Comparison of ENCODE assay signal across 8 cellular contexts in the genomic region with DNA sequence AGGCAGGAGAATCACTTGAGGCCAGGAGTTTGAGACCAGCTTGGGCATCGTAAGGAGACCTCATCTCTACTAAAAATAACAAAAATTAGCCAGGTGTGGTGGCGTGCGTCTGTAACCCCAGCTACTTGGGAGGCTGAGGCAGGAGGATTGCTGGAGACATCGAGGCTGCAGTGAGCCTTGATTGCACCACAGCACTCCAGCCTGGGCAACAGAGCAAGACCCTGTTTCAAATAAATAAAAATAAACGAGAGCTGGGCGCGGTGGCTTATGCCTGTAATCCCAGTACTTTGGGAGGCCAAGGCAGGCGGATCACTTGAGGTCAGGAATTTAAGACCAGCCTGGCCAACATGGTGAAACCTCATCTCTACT. TPM values are rescaled to one million over a fixed set of nuclear protein-coding genes. Genes with fewer than 3 reads are reported as not detected.
A peak's percentile ranks its signal among the peaks of the same experiment; 100 is the strongest.
DNase-seq lines count a peak whose midpoint lies in the region; ATAC-seq, FAIRE-seq and TF ChIP-seq lines count a peak whose summit lies in the region.
"Not testable (repeated sequence)": the region's sequence is repeated elsewhere in the genome, so short reads cannot be mapped to it uniquely, and the experiment has no call there.

No MANE protein-coding gene starts in this region.

- H3K4me1 ChIP-seq in Caco-2, result peaks cover 26% of the 10 kb centered on the region
- peaks cover 14 to 41% of the 10 kb centered on the region in 2 experiments; a peak in 4 of 5 replicates for H3K4me1 ChIP-seq in K562 (replicated peaks in 1 of 2; ENCODE audit: control insufficient read depth in 2 of 2, insufficient read depth in 2 of 2, low read length in 2 of 2)
- peaks cover 33 to 63% (median 35%) of the 10 kb centered on the region in 3 donors for H3K4me1 ChIP-seq in esophagus squamous epithelium
- peaks cover 16% of the 10 kb centered on the region for H3K4me1 ChIP-seq in prostate gland (replicated peaks)
- peaks cover 0 to 46% (median 21%) of the 10 kb centered on the region in 4 donors for H3K4me1 ChIP-seq in tibial nerve

- in situ Hi-C loops in K562 (cut with MboI), result not testable (repeated sequence)

- H3K9me1 ChIP-seq in K562 (ENCODE audit: control insufficient read depth, insufficient read depth, low read length), result not testable (repeated sequence)

- H3K4me3 ChIP-seq in Caco-2 (ENCODE audit: low read depth, low read length) (peak overlapping the region; percentile 88), NB4 (ENCODE audit: low read depth, low read length) (peak overlapping the region; percentile 44), K562 (peak overlapping the region; percentile 40), esophagus squamous epithelium (peak overlapping the region in 3 of 4 donors; percentile 80 to 88 (median 84)), tibial nerve (peak overlapping the region; percentile 57 to 84 (median 82))
- H3K4me3 ChIP-seq in prostate gland, result not testable (repeated sequence)

- H3K4me1 Mint-ChIP-seq in Caco-2 (ENCODE audit: low read depth, unreplicated experiment), result peaks cover 12% of the 10 kb centered on the region
- peaks cover 25% of the 10 kb centered on the region for H3K4me1 Mint-ChIP-seq in activated CD4-positive, alpha-beta memory T cell treated with anti-CD3 and anti-CD28 coated beads for 36 hours (ENCODE audit: low read depth)
- peaks cover 14% of the 10 kb centered on the region for H3K4me1 Mint-ChIP-seq in mesothelial cell of epicardium

- not testable (repeated sequence) for H3K27ac Mint-ChIP-seq in Caco-2 (ENCODE audit: unreplicated experiment); activated CD4-positive, alpha-beta memory T cell treated with anti-CD3 and anti-CD28 coated beads for 36 hours; mesothelial cell of epicardium

- H4K20me1 ChIP-seq in K562 (replicated peaks; ENCODE audit: control insufficient read depth, insufficient read depth, low read length), result not testable (repeated sequence)

- H3K79me2 ChIP-seq in K562 (ENCODE audit: control insufficient read depth, insufficient read depth, low read length), result not testable (repeated sequence)

- not testable (repeated sequence) for H3K27me3 ChIP-seq in Caco-2 (replicated peaks; ENCODE audit: control insufficient read depth, insufficient read depth, low read length); K562 (ENCODE audit: control insufficient read depth in 2 of 2, insufficient read depth in 2 of 2, low read length in 2 of 2); esophagus squamous epithelium; prostate gland (replicated peaks; ENCODE audit: insufficient read depth); tibial nerve

- not testable (repeated sequence) for H3K9me3 ChIP-seq in Caco-2; K562 (replicated peaks; ENCODE audit: control insufficient read depth, insufficient read depth, low read depth, low read length); esophagus squamous epithelium; prostate gland; tibial nerve

- H3K9me3 Mint-ChIP-seq in Caco-2 (ENCODE audit: unreplicated experiment); activated CD4-positive, alpha-beta memory T cell treated with anti-CD3 and anti-CD28 coated beads for 36 hours; mesothelial cell of epicardium: not testable (repeated sequence)

- H3K4me2 ChIP-seq in K562 (ENCODE audit: insufficient read depth, low read length), result peak overlapping the region; percentile 88

- ATAC-seq in K562, result not testable (repeated sequence)

- intact Hi-C loops in Caco-2 (cut with micrococcal nuclease; ENCODE audit: unreplicated experiment); activated CD4-positive, alpha-beta memory T cell treated with anti-CD3 and anti-CD28 coated beads for 36 hours (cut with micrococcal nuclease); K562 (cut with micrococcal nuclease); esophagus squamous epithelium (cut with DNase I); prostate gland (cut with DNase I): not testable (repeated sequence)

- peak overlapping the region; percentile 85 for H2AFZ ChIP-seq in K562 (ENCODE audit: low read depth, low read length)

- TF ChIP-seq CTCF in Caco-2 (IDR thresholded peaks at IDR 0.05; ENCODE audit: insufficient read depth in 1 of 2, low read depth in 1 of 2, low read length in 1 of 2, severe bottlenecking in 1 of 2, unreplicated experiment in 1 of 2); NB4 (IDR thresholded peaks at IDR 0.05; ENCODE audit: low read depth, low read length); K562 (IDR thresholded peaks at IDR 0.05 in 2 of 3, conservative IDR thresholded peaks at IDR 0.05 in 1 of 3; ENCODE audit: insufficient read depth in 2 of 3, low read depth in 1 of 3, low read length in 3 of 3); esophagus squamous epithelium (IDR thresholded peaks at IDR 0.05); mesothelial cell of epicardium (IDR thresholded peaks at IDR 0.05; ENCODE audit: unreplicated experiment); prostate gland (IDR thresholded peaks at IDR 0.05); tibial nerve (IDR thresholded peaks at IDR 0.05): not testable (repeated sequence)

- CTCF ChIA-PET in Caco-2 (lab: Charles Lee), result interaction anchor here (0.6 to 2.3 kb wide), 4 partner anchors 35 to 50 kb away, joined by 3 to 12 read pairs (median 7); a partner anchor contains a TSS
- CTCF ChIA-PET in activated CD4-positive, alpha-beta memory T cell treated with anti-CD3 and anti-CD28 coated beads for 36 hours (lab: Charles Lee), result interaction anchor here (1.8 kb wide), 1 partner anchor 43 kb away, joined by 5 read pairs; no protein-coding TSS in a partner anchor
- CTCF ChIA-PET in K562 (lab: Yijun Ruan, JAX; ENCODE audit: low intra/inter-chr PET ratio), result not testable (repeated sequence)

- POLR2A ChIA-PET in Caco-2 (lab: Charles Lee) (interaction anchor here (0.8 to 1.0 kb wide), 2 partner anchors 18 to 35 kb away, joined by 3 to 6 read pairs; a partner anchor contains a TSS), K562 (lab: Yijun Ruan, JAX) (interaction anchor here (0.6 to 1.1 kb wide), 2 partner anchors 34 to 213 kb away, joined by 3 read pairs; a partner anchor contains a TSS)
- POLR2A ChIA-PET in activated CD4-positive, alpha-beta memory T cell treated with anti-CD3 and anti-CD28 coated beads for 36 hours (lab: Charles Lee), result interaction anchor here (0.6 to 2.0 kb wide), 2 partner anchors 35 to 43 kb away, joined by 4 to 8 read pairs; a partner anchor contains a TSS

- H3K27me3 Mint-ChIP-seq in Caco-2 (ENCODE audit: insufficient read depth, unreplicated experiment); activated CD4-positive, alpha-beta memory T cell treated with anti-CD3 and anti-CD28 coated beads for 36 hours; mesothelial cell of epicardium (ENCODE audit: low read depth): not testable (repeated sequence)

- 66% methylated on average over 8 of the region's 8 CpGs for WGBS in K562 (ENCODE audit: insufficient coverage, low coverage, missing lambda C conversion rate)
- 75 to 82% methylated on average over 7 to 8 of the region's 8 CpGs for WGBS in esophagus squamous epithelium, 2 donors
- WGBS in prostate gland, result 91% methylated on average over 8 of the region's 8 CpGs
- 86 to 89% methylated on average over 8 of the region's 8 CpGs for WGBS in tibial nerve, 2 donors

- not testable (repeated sequence) for H3K36me3 Mint-ChIP-seq in Caco-2 (ENCODE audit: insufficient read depth, unreplicated experiment)
- H3K36me3 Mint-ChIP-seq in activated CD4-positive, alpha-beta memory T cell treated with anti-CD3 and anti-CD28 coated beads for 36 hours, result peaks cover 16% of the 10 kb centered on the region
- H3K36me3 Mint-ChIP-seq in mesothelial cell of epicardium, result peaks cover 22% of the 10 kb centered on the region

- not testable (repeated sequence) for H3K27ac ChIP-seq in K562 (ENCODE audit: extremely low read depth, low read depth, low read length)
- peak overlapping the region in 3 of 4 donors; percentile 91 to 94 (median 92) for H3K27ac ChIP-seq in esophagus squamous epithelium
- peak overlapping the region; percentile 87 to 90 for H3K27ac ChIP-seq in prostate gland
- H3K27ac ChIP-seq in tibial nerve, result peak overlapping the region in 3 of 4 donors; percentile 86 to 92 (median 90)

- H3K4me3 Mint-ChIP-seq in Caco-2 (ENCODE audit: unreplicated experiment), result peak overlapping the region; percentile 77
- peak overlapping the region; percentile 81 for H3K4me3 Mint-ChIP-seq in activated CD4-positive, alpha-beta memory T cell treated with anti-CD3 and anti-CD28 coated beads for 36 hours
- H3K4me3 Mint-ChIP-seq in mesothelial cell of epicardium, result peak overlapping the region; percentile 87

- not testable (repeated sequence) for H3K36me3 ChIP-seq in Caco-2 (ENCODE audit: control insufficient read depth, insufficient read depth, low read length); K562 (ENCODE audit: control insufficient read depth, insufficient read depth, low read length)
- H3K36me3 ChIP-seq in esophagus squamous epithelium, result peaks cover 20 to 46% (median 22%) of the 10 kb centered on the region in 3 donors
- peaks cover 0 to 13% of the 10 kb centered on the region in 2 donors for H3K36me3 ChIP-seq in prostate gland
- peaks cover 0 to 41% (median 1%) of the 10 kb centered on the region in 3 donors for H3K36me3 ChIP-seq in tibial nerve

- peak overlapping the region in 1 of 2 experiments; percentile 50; a peak in 1 of 4 replicates for H3K9ac ChIP-seq in K562 (ENCODE audit: insufficient read depth in 1 of 2, low read depth in 2 of 2, low read length in 2 of 2)

- not testable (repeated sequence) for DNase-seq in Caco-2; NB4 (ENCODE audit: low read depth); activated CD4-positive, alpha-beta memory T cell treated with anti-CD3 and anti-CD28 coated beads for 36 hours; K562 (ENCODE audit: extremely low read depth in 1 of 4, low spot score in 3 of 4); esophagus squamous epithelium (lab: John Stamatoyannopoulos, UW); mesothelial cell of epicardium (ENCODE audit: low spot score in 2 of 2, unreplicated experiment in 2 of 2); prostate gland (ENCODE audit: low spot score); tibial nerve (ENCODE audit: low spot score in 2 of 2)

- not testable (repeated sequence) for TF ChIP-seq POLR2A in NB4 (IDR thresholded peaks at IDR 0.05; ENCODE audit: extremely low read depth, insufficient read length); K562 (conservative IDR thresholded peaks at IDR 0.05); esophagus squamous epithelium (IDR thresholded peaks at IDR 0.05); prostate gland (IDR thresholded peaks at IDR 0.05); tibial nerve (IDR thresholded peaks at IDR 0.05)

- TF ChIP-seq EP300 in K562 (IDR thresholded peaks at IDR 0.05; ENCODE audit: low read length); tibial nerve (IDR thresholded peaks at IDR 0.05): not testable (repeated sequence)

- FAIRE-seq in K562 (lab: Jason Lieb, UNC), result not testable (repeated sequence)

- not testable (repeated sequence) for TF ChIP-seq RAD21 in K562 (CRISPR knock-in tag; conservative IDR thresholded peaks at IDR 0.05 in 1 of 2, IDR thresholded peaks at IDR 0.05 in 1 of 2)

- not testable (repeated sequence) for BruUV-seq in Caco-2 (replicated peaks; lab: Mats Ljungman, UMichigan); K562 (replicated peaks; lab: Mats Ljungman, UMichigan)

RNA-seq across cellular contexts. Expression of a gene that starts 0.6 kb away (rescaled TPM):
- total RNA-seq in Caco-2 (2022), result 28.0 and 35.2 TPM in 2 replicates
- 10 to 100 TPM; 12.5 to 14.4 TPM for total RNA-seq in activated CD4-positive, alpha-beta memory T cell treated with anti-CD3 and anti-CD28 coated beads for 36 hours
- total RNA-seq in K562 (2011; cell fraction: chromatin; rRNA removed; ENCODE audit: low replicate concordance), result 3.0 and 8.8 TPM in 2 replicates
- 2.5 and 3.2 TPM in 2 replicates for total RNA-seq in K562 (2011; cell fraction: nucleolus; rRNA removed)
- 2.6 TPM in 2 replicates for total RNA-seq in K562 (2011; cell fraction: nucleoplasm; rRNA removed)
- 1.2 and 1.6 TPM in 2 replicates for total RNA-seq in K562 (2014; rRNA removed)
- total RNA-seq in K562 (2014; rRNA removed; fragmentation: Illumina TruSeq; extraction: Trizol), result 1.3 and 1.4 TPM in 2 replicates
- total RNA-seq in K562 (2015; rRNA removed; fragmentation: Illumina TruSeq; extraction: Trizol), result 1.8 and 1.9 TPM in 2 replicates
- 3.3 and 4.5 TPM in 2 replicates for total RNA-seq in K562 (2021)
- polyA plus RNA-seq in K562 (2011; rRNA removed), result 3.0 and 3.8 TPM in 2 replicates
- polyA plus RNA-seq in K562 (2011; cell fraction: cytosol; rRNA removed), result 2.6 and 3.9 TPM in 2 replicates
- 1.3 and 1.7 TPM in 2 replicates for polyA plus RNA-seq in K562 (2011; cell fraction: nucleus; rRNA removed)
- polyA plus RNA-seq in K562 (2012), result 1.1 and 2.3 TPM in 2 replicates
- polyA plus RNA-seq in K562 (2014; fragmentation: Illumina TruSeq; extraction: Trizol), result 0.89 and 1.4 TPM in 2 replicates
- 1 to 10 TPM in 1 of 2 experiments, under 1 TPM in 1; 0.34 to 1.1 TPM for polyA plus RNA-seq in K562 (2014; fragmentation: Nextera tagmentation; extraction: Ambion mirVana)
- 1.5 and 1.9 TPM in 2 replicates for polyA plus RNA-seq in K562 (2014; rRNA removed)
- 7.1 and 8.6 TPM in 2 replicates for polyA minus RNA-seq in K562 (2011; rRNA and poly(A)+ RNA removed)
- 2.7 and 4.4 TPM in 2 replicates for polyA minus RNA-seq in K562 (2011; cell fraction: cytosol; rRNA and poly(A)+ RNA removed)
- polyA minus RNA-seq in K562 (2011; cell fraction: nucleus; rRNA and poly(A)+ RNA removed), result 1.2 and 1.6 TPM in 2 replicates
- 10 to 100 TPM; 55.9 to 90.4 (median 73.8) TPM for total RNA-seq in esophagus squamous epithelium
- total RNA-seq in mesothelial cell of epicardium, result 26.3 to 28.4 TPM (median 27.3 TPM) in 3 replicates
- total RNA-seq in prostate gland, result 10 to 100 TPM; 33.9 to 81.2 TPM
- total RNA-seq in tibial nerve, result 10 to 100 TPM; 12.9 to 20.8 (median 17.9) TPM

RNA-seq across cellular contexts. Expression of a gene that starts 6.0 kb away (rescaled TPM):
- total RNA-seq in Caco-2 (2022) (68.3 and 76.1 TPM in 2 replicates), K562 (2014; rRNA removed) (63.3 and 68.9 TPM in 2 replicates), K562 (2014; rRNA removed; fragmentation: Illumina TruSeq; extraction: Trizol) (21.2 and 26.1 TPM in 2 replicates), K562 (2015; rRNA removed; fragmentation: Illumina TruSeq; extraction: Trizol) (32.0 and 33.7 TPM in 2 replicates), K562 (2021) (44.1 and 45.6 TPM in 2 replicates), esophagus squamous epithelium (100 to 1,000 TPM in 2 of 4 donors, 10 to 100 TPM in 2; 80.1 to 173 (median 129) TPM), mesothelial cell of epicardium (56.8 to 61.4 TPM (median 57.2 TPM) in 3 replicates), prostate gland (100 to 1,000 TPM; 219 to 541 TPM), tibial nerve (100 to 1,000 TPM; 145 to 238 (median 189) TPM)
- total RNA-seq in activated CD4-positive, alpha-beta memory T cell treated with anti-CD3 and anti-CD28 coated beads for 36 hours, result 10 to 100 TPM; 31.1 to 33.2 TPM
- 24.9 and 71.9 TPM in 2 replicates for total RNA-seq in K562 (2011; cell fraction: chromatin; rRNA removed; ENCODE audit: low replicate concordance)
- 125 and 126 TPM in 2 replicates for total RNA-seq in K562 (2011; cell fraction: nucleolus; rRNA removed)
- total RNA-seq in K562 (2011; cell fraction: nucleoplasm; rRNA removed), result 67.8 and 77.4 TPM in 2 replicates
- polyA plus RNA-seq in K562 (2011; rRNA removed) (57.7 and 68.8 TPM in 2 replicates), K562 (2014; fragmentation: Illumina TruSeq; extraction: Trizol) (72.6 and 73.2 TPM in 2 replicates), K562 (2014; fragmentation: Nextera tagmentation; extraction: Ambion mirVana) (10 to 100 TPM; 21.3 to 27.3 TPM), K562 (2014; rRNA removed) (81.5 and 83.8 TPM in 2 replicates)
- 179 and 221 TPM in 2 replicates for polyA plus RNA-seq in K562 (2011; cell fraction: cytosol; rRNA removed)
- 92.4 and 97.3 TPM in 2 replicates for polyA plus RNA-seq in K562 (2011; cell fraction: nucleus; rRNA removed)
- 57.1 and 57.4 TPM in 2 replicates for polyA plus RNA-seq in K562 (2012)
- polyA minus RNA-seq in K562 (2011; rRNA and poly(A)+ RNA removed), result 30.4 and 35.1 TPM in 2 replicates
- polyA minus RNA-seq in K562 (2011; cell fraction: cytosol; rRNA and poly(A)+ RNA removed), result 26.4 and 28.5 TPM in 2 replicates
- 4.7 and 11.6 TPM in 2 replicates for polyA minus RNA-seq in K562 (2011; cell fraction: nucleus; rRNA and poly(A)+ RNA removed)

RNA-seq across cellular contexts. Expression of a gene that starts 6.2 kb away (rescaled TPM):
- 11.7 and 13.9 TPM in 2 replicates for total RNA-seq in Caco-2 (2022)
- 10 to 100 TPM; 16.0 to 18.0 TPM for total RNA-seq in activated CD4-positive, alpha-beta memory T cell treated with anti-CD3 and anti-CD28 coated beads for 36 hours
- total RNA-seq in K562 (2011; cell fraction: chromatin; rRNA removed; ENCODE audit: low replicate concordance), result 35.6 and 69.3 TPM in 2 replicates
- 24.6 and 29.0 TPM in 2 replicates for total RNA-seq in K562 (2011; cell fraction: nucleolus; rRNA removed)
- total RNA-seq in K562 (2011; cell fraction: nucleoplasm; rRNA removed), result 35.5 and 35.6 TPM in 2 replicates
- 3.6 and 3.7 TPM in 2 replicates for total RNA-seq in K562 (2014; rRNA removed)
- total RNA-seq in K562 (2014; rRNA removed; fragmentation: Illumina TruSeq; extraction: Trizol), result 3.1 and 3.9 TPM in 2 replicates
- 3.9 and 4.7 TPM in 2 replicates for total RNA-seq in K562 (2015; rRNA removed; fragmentation: Illumina TruSeq; extraction: Trizol)
- total RNA-seq in K562 (2021), result 5.9 and 7.6 TPM in 2 replicates
- polyA plus RNA-seq in K562 (2011; rRNA removed), result 6.8 and 9.4 TPM in 2 replicates
- 5.8 and 5.9 TPM in 2 replicates for polyA plus RNA-seq in K562 (2011; cell fraction: cytosol; rRNA removed)
- 52.3 and 65.7 TPM in 2 replicates for polyA plus RNA-seq in K562 (2011; cell fraction: nucleus; rRNA removed)
- 13.1 and 29.9 TPM in 2 replicates for polyA plus RNA-seq in K562 (2012)
- 8.9 and 10.1 TPM in 2 replicates for polyA plus RNA-seq in K562 (2014; fragmentation: Illumina TruSeq; extraction: Trizol)
- polyA plus RNA-seq in K562 (2014; fragmentation: Nextera tagmentation; extraction: Ambion mirVana), result 1 to 10 TPM in 1 of 2 experiments, under 1 TPM in 1; 0.68 to 2.5 TPM
- 6.8 and 8.6 TPM in 2 replicates for polyA plus RNA-seq in K562 (2014; rRNA removed)
- 2.1 and 3.3 TPM in 2 replicates for polyA minus RNA-seq in K562 (2011; rRNA and poly(A)+ RNA removed)
- not detected in 2 replicates for polyA minus RNA-seq in K562 (2011; cell fraction: cytosol; rRNA and poly(A)+ RNA removed)
- polyA minus RNA-seq in K562 (2011; cell fraction: nucleus; rRNA and poly(A)+ RNA removed), result 14.4 and 14.7 TPM in 2 replicates
- 10 to 100 TPM in 1 of 4 donors, 1 to 10 TPM in 3; 5.7 to 17.7 (median 8.0) TPM for total RNA-seq in esophagus squamous epithelium
- 29.6 to 34.9 TPM (median 34.2 TPM) in 3 replicates for total RNA-seq in mesothelial cell of epicardium
- total RNA-seq in prostate gland, result 10 to 100 TPM; 51.5 to 52.4 TPM
- total RNA-seq in tibial nerve, result 10 to 100 TPM; 23.2 to 33.7 (median 30.8) TPM

RNA-seq across cellular contexts. Expression of a gene that starts 15.1 kb away (rescaled TPM):
- 5.6 and 7.4 TPM in 2 replicates for total RNA-seq in Caco-2 (2022)
- total RNA-seq in activated CD4-positive, alpha-beta memory T cell treated with anti-CD3 and anti-CD28 coated beads for 36 hours, result 1 to 10 TPM; 3.6 to 4.7 TPM
- 8.1 and 27.1 TPM in 2 replicates for total RNA-seq in K562 (2011; cell fraction: chromatin; rRNA removed; ENCODE audit: low replicate concordance)
- 25.7 and 35.0 TPM in 2 replicates for total RNA-seq in K562 (2011; cell fraction: nucleolus; rRNA removed)
- total RNA-seq in K562 (2011; cell fraction: nucleoplasm; rRNA removed), result 21.9 and 29.8 TPM in 2 replicates
- total RNA-seq in K562 (2014; rRNA removed), result 4.4 and 11.2 TPM in 2 replicates
- total RNA-seq in K562 (2014; rRNA removed; fragmentation: Illumina TruSeq; extraction: Trizol), result 1.8 and 2.1 TPM in 2 replicates
- total RNA-seq in K562 (2015; rRNA removed; fragmentation: Illumina TruSeq; extraction: Trizol), result 2.6 and 3.1 TPM in 2 replicates
- total RNA-seq in K562 (2021), result 15.9 and 17.6 TPM in 2 replicates
- polyA plus RNA-seq in K562 (2011; rRNA removed), result 3.4 and 6.3 TPM in 2 replicates
- polyA plus RNA-seq in K562 (2011; cell fraction: cytosol; rRNA removed), result 5.2 and 13.0 TPM in 2 replicates
- 21.6 and 30.6 TPM in 2 replicates for polyA plus RNA-seq in K562 (2011; cell fraction: nucleus; rRNA removed)
- polyA plus RNA-seq in K562 (2012), result 16.0 and 16.8 TPM in 2 replicates
- polyA plus RNA-seq in K562 (2014; fragmentation: Illumina TruSeq; extraction: Trizol), result 8.1 and 12.8 TPM in 2 replicates
- polyA plus RNA-seq in K562 (2014; fragmentation: Nextera tagmentation; extraction: Ambion mirVana), result under 1 TPM; 0.49 TPM
- 8.6 and 10.0 TPM in 2 replicates for polyA plus RNA-seq in K562 (2014; rRNA removed)
- polyA minus RNA-seq in K562 (2011; rRNA and poly(A)+ RNA removed), result 1.1 and 2.5 TPM in 2 replicates
- polyA minus RNA-seq in K562 (2011; cell fraction: cytosol; rRNA and poly(A)+ RNA removed), result 6.1 and 10.4 TPM in 2 replicates
- polyA minus RNA-seq in K562 (2011; cell fraction: nucleus; rRNA and poly(A)+ RNA removed), result 7.2 and 8.5 TPM in 2 replicates
- 10 to 100 TPM in 1 of 4 donors, 1 to 10 TPM in 3; 5.1 to 14.2 (median 9.7) TPM for total RNA-seq in esophagus squamous epithelium
- 18.9 to 21.4 TPM (median 20.4 TPM) in 3 replicates for total RNA-seq in mesothelial cell of epicardium
- total RNA-seq in prostate gland, result 10 to 100 TPM; 33.9 to 86.1 TPM
- total RNA-seq in tibial nerve, result 10 to 100 TPM; 20.1 to 82.2 (median 33.8) TPM

RNA-seq across cellular contexts. Expression of a gene that starts 34.4 kb away (rescaled TPM):
- total RNA-seq in Caco-2 (2022) (3.7 and 3.9 TPM in 2 replicates), K562 (2014; rRNA removed) (2.8 and 3.9 TPM in 2 replicates), K562 (2014; rRNA removed; fragmentation: Illumina TruSeq; extraction: Trizol) (0.77 and 0.80 TPM in 2 replicates), K562 (2015; rRNA removed; fragmentation: Illumina TruSeq; extraction: Trizol) (1.9 and 2.3 TPM in 2 replicates), K562 (2021) (2.5 and 3.0 TPM in 2 replicates), esophagus squamous epithelium (1 to 10 TPM; 1.0 to 2.9 (median 1.3) TPM), mesothelial cell of epicardium (2.7 to 2.9 TPM (median 2.8 TPM) in 3 replicates), prostate gland (1 to 10 TPM; 4.1 to 6.3 TPM), tibial nerve (1 to 10 TPM; 2.3 to 5.7 (median 2.8) TPM)
- total RNA-seq in activated CD4-positive, alpha-beta memory T cell treated with anti-CD3 and anti-CD28 coated beads for 36 hours, result 1 to 10 TPM; 1.5 to 1.7 TPM
- total RNA-seq in K562 (2011; cell fraction: chromatin; rRNA removed; ENCODE audit: low replicate concordance), result 1.5 and 2.6 TPM in 2 replicates
- 2.6 and 3.5 TPM in 2 replicates for total RNA-seq in K562 (2011; cell fraction: nucleolus; rRNA removed)
- total RNA-seq in K562 (2011; cell fraction: nucleoplasm; rRNA removed), result 2.3 and 3.1 TPM in 2 replicates
- polyA plus RNA-seq in K562 (2011; rRNA removed) (1.3 and 1.8 TPM in 2 replicates), K562 (2014; fragmentation: Illumina TruSeq; extraction: Trizol) (1.7 and 2.6 TPM in 2 replicates), K562 (2014; fragmentation: Nextera tagmentation; extraction: Ambion mirVana) (under 1 TPM; 0.18 to 0.73 TPM), K562 (2014; rRNA removed) (2.0 and 4.3 TPM in 2 replicates)
- 1.9 and 3.2 TPM in 2 replicates for polyA plus RNA-seq in K562 (2011; cell fraction: cytosol; rRNA removed)
- polyA plus RNA-seq in K562 (2011; cell fraction: nucleus; rRNA removed), result 1.2 and 1.3 TPM in 2 replicates
- polyA plus RNA-seq in K562 (2012), result 2.9 and 3.1 TPM in 2 replicates
- 0.51 and 0.67 TPM in 2 replicates for polyA minus RNA-seq in K562 (2011; rRNA and poly(A)+ RNA removed)
- polyA minus RNA-seq in K562 (2011; cell fraction: cytosol; rRNA and poly(A)+ RNA removed), result 0.48 TPM in 1 of 2 replicates, not detected in the other
- 0.54 and 2.1 TPM in 2 replicates for polyA minus RNA-seq in K562 (2011; cell fraction: nucleus; rRNA and poly(A)+ RNA removed)
